Comparison of ENCODE assay signal across 16 cellular contexts in genomic region chr5:174721522-174722432, GRCh38. TPM values are rescaled to one million over a fixed set of nuclear protein-coding genes. Genes with fewer than 3 reads are reported as not detected.
A peak's percentile ranks its signal among the peaks of the same experiment; 100 is the strongest.
DNase-seq lines count a peak whose midpoint lies in the region; ATAC-seq and TF ChIP-seq lines count a peak whose summit lies in the region.
"Had no signal": no experiment of that assay in that cellular context is flagged by ENCODE, and none has a peak within 500 bp of the region (broad histone marks: within the 10 kb centered on the region; RNA-seq: fewer than 3 reads in every experiment).

No MANE protein-coding gene starts in this region.

- H3K27ac ChIP-seq in coronary artery (no peak overlapping the region), stomach (no peak overlapping the region)
- H3K27ac ChIP-seq: uterus had no signal

- peaks cover 16 to 49% (median 40%) of the 10 kb centered on the region in 4 donors for H3K4me1 ChIP-seq in stomach
- H3K4me1 ChIP-seq: uterus had no signal

- no peaks in the 10 kb centered on the region for H3K36me3 Mint-ChIP-seq in activated naive CD8-positive, alpha-beta T cell
- H3K36me3 Mint-ChIP-seq in activated naive CD8-positive, alpha-beta T cell treated with anti-CD3 and anti-CD28 coated beads, Interleukin-2, amount 50 U/mL, for 24 hours (ENCODE audit: low read depth): no peaks in the 10 kb centered on the region
- no peaks in the 10 kb centered on the region for H3K36me3 Mint-ChIP-seq in mesothelial cell of epicardium
- H3K36me3 Mint-ChIP-seq: CD8-positive, alpha-beta T cell had no signal

- H3K27me3 Mint-ChIP-seq in activated naive CD8-positive, alpha-beta T cell: peaks cover 62% of the 10 kb centered on the region
- peaks cover 84% of the 10 kb centered on the region for H3K27me3 Mint-ChIP-seq in activated naive CD8-positive, alpha-beta T cell treated with anti-CD3 and anti-CD28 coated beads, Interleukin-2, amount 50 U/mL, for 24 hours
- H3K27me3 Mint-ChIP-seq in mesothelial cell of epicardium (ENCODE audit: low read depth): peaks cover 3% of the 10 kb centered on the region

- H3K36me3 ChIP-seq in stomach: no peaks in the 10 kb centered on the region
- H3K36me3 ChIP-seq: uterus had no signal

- no peak for TF ChIP-seq POLR2A in stomach (IDR thresholded peaks at IDR 0.05)

- H3K27me3 ChIP-seq in stomach: peaks cover 5 to 100% (median 87%) of the 10 kb centered on the region in 3 donors

- DNase-seq in activated naive CD8-positive, alpha-beta T cell treated with anti-CD3 and anti-CD28 coated beads, Interleukin-2, amount 50 U/mL, for 24 hours: no peak
- DNase-seq in coronary artery (ENCODE audit: low spot score) (no peak), mesothelial cell of epicardium (ENCODE audit: low spot score in 2 of 2, unreplicated experiment in 2 of 2) (no peak), stomach (no peak), NCI-H2171 treated with DMSO at 0.1 percent for 48 hours (lab: John Stamatoyannopoulos, UW) (no peak), MV-4-11 (lab: John Stamatoyannopoulos, UW) (no peak), NOMO-1 treated with DMSO at 0.1 percent for 48 hours (lab: John Stamatoyannopoulos, UW; ENCODE audit: unreplicated experiment) (no peak)
- DNase-seq: activated CD4-positive, alpha-beta T cell treated with anti-CD3 and anti-CD28 coated beads, Interleukin-2, amount 50 U/mL, for 48 hours; CD8-positive, alpha-beta T cell; immature natural killer cell; mucosa of descending colon; SHP77 treated with DMSO at 0.1 percent for 48 hours; uterus had no signal

- peak overlapping the region; percentile 20 for H3K4me3 Mint-ChIP-seq in activated naive CD8-positive, alpha-beta T cell
- H3K4me3 Mint-ChIP-seq in activated naive CD8-positive, alpha-beta T cell treated with anti-CD3 and anti-CD28 coated beads, Interleukin-2, amount 50 U/mL, for 24 hours: no peak overlapping the region
- peak overlapping the region; percentile 92 for H3K4me3 Mint-ChIP-seq in mesothelial cell of epicardium
- H3K4me3 Mint-ChIP-seq: activated T-helper 1 cell treated with anti-CD3 and anti-CD28 coated beads, Interleukin-12 subunit alpha, Interleukin-12 subunit beta, Interleukin-2, Interleukin-4 antibody, amounts not matched to agents 30 ng/mL and 10 ng/mL and 1 ng/mL, durations not matched to agents 14 hours and 24 hours and 36 hours; CD8-positive, alpha-beta T cell; immature natural killer cell had no signal

- TF ChIP-seq CTCF in coronary artery (IDR thresholded peaks at IDR 0.05) (no peak), mesothelial cell of epicardium (IDR thresholded peaks at IDR 0.05; ENCODE audit: unreplicated experiment) (no peak), stomach (IDR thresholded peaks at IDR 0.05) (no peak)

- H3K9me3 Mint-ChIP-seq in activated naive CD8-positive, alpha-beta T cell (ENCODE audit: low read depth): no peaks in the 10 kb centered on the region
- no peaks in the 10 kb centered on the region for H3K9me3 Mint-ChIP-seq in activated naive CD8-positive, alpha-beta T cell treated with anti-CD3 and anti-CD28 coated beads, Interleukin-2, amount 50 U/mL, for 24 hours
- H3K9me3 Mint-ChIP-seq in mesothelial cell of epicardium: no peaks in the 10 kb centered on the region
- H3K9me3 Mint-ChIP-seq: CD8-positive, alpha-beta T cell had no signal

- 7 to 11% (median 10%) methylated on average over 19 of the region's 19 CpGs for WGBS in stomach, 5 donors

- intact Hi-C loops in stomach (cut with DNase I; ENCODE audit: low total_unique reads): no loop called here

- H3K4me3 ChIP-seq in coronary artery (peak overlapping the region; percentile 62), stomach (peak overlapping the region in 3 of 4 donors; percentile 25 to 41 (median 29))
- H3K4me3 ChIP-seq: mucosa of descending colon, uterus had no signal

- H3K4me1 Mint-ChIP-seq in activated naive CD8-positive, alpha-beta T cell (ENCODE audit: low read depth): peaks cover 21% of the 10 kb centered on the region
- peaks cover 7% of the 10 kb centered on the region for H3K4me1 Mint-ChIP-seq in activated naive CD8-positive, alpha-beta T cell treated with anti-CD3 and anti-CD28 coated beads, Interleukin-2, amount 50 U/mL, for 24 hours
- H3K4me1 Mint-ChIP-seq in mesothelial cell of epicardium: peaks cover 72% of the 10 kb centered on the region

- no peak overlapping the region for H3K27ac Mint-ChIP-seq in activated naive CD8-positive, alpha-beta T cell
- H3K27ac Mint-ChIP-seq in activated naive CD8-positive, alpha-beta T cell treated with anti-CD3 and anti-CD28 coated beads, Interleukin-2, amount 50 U/mL, for 24 hours: no peak overlapping the region
- H3K27ac Mint-ChIP-seq in mesothelial cell of epicardium: peak overlapping the region; percentile 95
- H3K27ac Mint-ChIP-seq: activated T-helper 1 cell treated with anti-CD3 and anti-CD28 coated beads, Interleukin-12 subunit alpha, Interleukin-12 subunit beta, Interleukin-2, Interleukin-4 antibody, amounts not matched to agents 30 ng/mL and 10 ng/mL and 1 ng/mL, durations not matched to agents 14 hours and 24 hours and 36 hours; CD8-positive, alpha-beta T cell; immature natural killer cell had no signal

- no peak for TF ChIP-seq EP300 in stomach (IDR thresholded peaks at IDR 0.05)

- ATAC-seq in activated naive CD8-positive, alpha-beta T cell treated with anti-CD3 and anti-CD28 coated beads, Interleukin-2, amount 50 U/mL, for 24 hours: no peak
- ATAC-seq: CD8-positive, alpha-beta T cell; mucosa of descending colon had no signal

- no peaks in the 10 kb centered on the region for H3K9me3 ChIP-seq in stomach
- H3K9me3 ChIP-seq: mucosa of descending colon, uterus had no signal

RNA-seq across cellular contexts. Expression of gene MSX2, which starts 2.6 kb away (rescaled TPM):
- total RNA-seq in mesothelial cell of epicardium: 83.9 to 86.9 TPM (median 85.2 TPM) in 3 replicates
- total RNA-seq in stomach: 1 to 10 TPM in 2 of 5 donors, under 1 TPM in 1, not detected in 2; 0.18 to 6.5 (median 4.0) TPM
- polyA plus RNA-seq in stomach: 1 to 10 TPM; 1.0 to 1.5 (median 1.3) TPM
- total RNA-seq: A673; activated T-helper 1 cell treated with anti-CD3 and anti-CD28 coated beads, Interleukin-12 subunit alpha, Interleukin-12 subunit beta, Interleukin-2, Interleukin-4 antibody, amounts not matched to agents 30 ng/mL and 10 ng/mL and 1 ng/mL, durations not matched to agents 14 hours and 24 hours and 36 hours; CD8-positive, alpha-beta T cell had no signal
- polyA plus RNA-seq: immature natural killer cell had no signal

Comparison
In these comparisons a context has a peak if more than half of its experiments do, and no peak if none do; other contexts are left out.
1. RNA of gene MSX2, which starts 2.6 kb away (total RNA-seq): 83.9 to 86.9 TPM in mesothelial cell of epicardium; 0.18 to 6.5 TPM in stomach; every median in the first group is over 10 times any median in the second.